8 cellular contexts compared by ENCODE assay signal in genomic region chr2:101151141-101151858, GRCh38.
DNase-seq lines count a peak whose midpoint lies in the region; ATAC-seq and TF ChIP-seq lines count a peak whose summit lies in the region.

Gene TBC1D8, minus strand, starts transcription at chr2:101151382. Its CDS starts 129 bp downstream, at chr2:101151253.

- peaks cover 3% of the 10 kb centered on the region for H3K36me3 Mint-ChIP-seq in effector memory CD8-positive, alpha-beta T cell (ENCODE audit: insufficient read depth)

- peak within 1 kb of the TSS; percentile 70 for H3K4me3 ChIP-seq in AG10803 (ENCODE audit: low read length)

- no peak for TF ChIP-seq CTCF in AG10803 (conservative IDR thresholded peaks at IDR 0.05; ENCODE audit: low read length)

- no peaks in the 10 kb centered on the region for H3K9me3 Mint-ChIP-seq in effector memory CD8-positive, alpha-beta T cell

- H3K4me3 Mint-ChIP-seq in effector memory CD8-positive, alpha-beta T cell = peak within 1 kb of the TSS; percentile 81 to 88

- H3K27me3 Mint-ChIP-seq in effector memory CD8-positive, alpha-beta T cell = peaks cover 20 to 23% of the 10 kb centered on the region in 2 donors

- peak; percentile 71 for DNase-seq in AG10803 (ENCODE audit: low read depth)
- DNase-seq in NCI-H748 treated with DMSO at 0.1 percent for 48 hours (lab: John Stamatoyannopoulos, UW) = peak; percentile 43
- DNase-seq in activated CD8-positive, alpha-beta memory T cell treated with anti-CD3 and anti-CD28 coated beads for 48 hours (ENCODE audit: low read depth in 2 of 3, low spot score in 2 of 3) = peak; percentile 29 to 41 (median 40)
- DNase-seq in effector memory CD8-positive, alpha-beta T cell = peak in 2 of 3 experiments; percentile 15 to 34
- DNase-seq in medulla oblongata (ENCODE audit: extremely low spot score) = peak; percentile 85
- peak; percentile 43 to 60 (median 55) for DNase-seq in stimulated activated CD4-positive, alpha-beta T cell treated with anti-CD3 and anti-CD28 coated beads, TNF-alpha, amount 100 ng/mL, for 4 hours (ENCODE audit: low read depth in 3 of 3)

- peaks cover 22% of the 10 kb centered on the region in 2 donors for H3K4me1 Mint-ChIP-seq in effector memory CD8-positive, alpha-beta T cell (ENCODE audit: low read depth in 2 of 2)

- peak within 1 kb of the TSS; percentile 88 to 90 for H3K27ac Mint-ChIP-seq in effector memory CD8-positive, alpha-beta T cell

- ATAC-seq in GM19025 (IDR thresholded peaks at IDR 0.05; ENCODE audit: low read depth, unreplicated experiment) (peak; percentile 74), HG03280 (IDR thresholded peaks at IDR 0.05; ENCODE audit: unreplicated experiment) (peak; percentile 68)
- ATAC-seq in effector memory CD8-positive, alpha-beta T cell (replicated peaks) = peak; percentile 81

Comparison
In these comparisons a context has a peak if more than half of its experiments do, and no peak if none do; other contexts are left out.
1. Peak in every context shown above with its lines: DNase-seq, ATAC-seq and H3K4me3 ChIP-seq.
2. DNase-seq: peak in every context shown above with its lines; median percentile 85 in medulla oblongata; 71 in AG10803; 55 in stimulated activated CD4-positive, alpha-beta T cell treated with anti-CD3 and anti-CD28 coated beads, TNF-alpha, amount 100 ng/mL, for 4 hours; 43 in NCI-H748 treated with DMSO at 0.1 percent for 48 hours; 40 in activated CD8-positive, alpha-beta memory T cell treated with anti-CD3 and anti-CD28 coated beads for 48 hours; 24 in effector memory CD8-positive, alpha-beta T cell.